In genomic region chr19:4123615-4124568, GRCh38 we compare ENCODE assay signal across 1 cellular context.
TF ChIP-seq lines count a peak whose summit lies in the region.

MAP2K2 (minus strand) TSS chr19:4124122; CDS start chr19:4123875, 247 bp downstream.

TF ChIP-seq in A549, 52 proteins besides CTCF, POLR2A, EP300 and RAD21 (continued from another document):
- TF ChIP-seq FOSB (CRISPR knock-in tag; IDR thresholded peaks at IDR 0.05) (no peak), RARB (CRISPR knock-in tag; IDR thresholded peaks at IDR 0.05) (no peak), SMC3 (IDR thresholded peaks at IDR 0.05) (no peak), RCOR1 (IDR thresholded peaks at IDR 0.05; ENCODE audit: low read depth, low read length) (no peak), PHF8 (IDR thresholded peaks at IDR 0.05; ENCODE audit: borderline replicate concordance, low read depth) (peak; percentile 57; the same call in 1 of the 2 replicates), RFX5 (IDR thresholded peaks at IDR 0.05) (no peak), HOXA7 (CRISPR knock-in tag; IDR thresholded peaks at IDR 0.05) (no peak), MAFK (IDR thresholded peaks at IDR 0.05; ENCODE audit: partially characterized antibody) (no peak), EHF (CRISPR knock-in tag; IDR thresholded peaks at IDR 0.05) (no peak), CHD4 (IDR thresholded peaks at IDR 0.05; ENCODE audit: borderline replicate concordance) (no peak), HOXB5 (CRISPR knock-in tag; IDR thresholded peaks at IDR 0.05) (0 out of 2 replicates have a peak, but pooled peaks have one; percentile 27), ZFP36 (IDR thresholded peaks at IDR 0.05; ENCODE audit: borderline replicate concordance, partially characterized antibody) (no peak), EHMT2 (IDR thresholded peaks at IDR 0.05; ENCODE audit: low read depth) (no peak), ELK1 (IDR thresholded peaks at IDR 0.05; ENCODE audit: low read depth, low read length) (no peak), POLR2AphosphoS2 (conservative IDR thresholded peaks at IDR 0.05; ENCODE audit: low read length) (no peak), JUN (IDR thresholded peaks at IDR 0.05) (peak in 1 of 2 experiments; percentile 74; a peak in 2 of 5 replicates), HMGXB4 (CRISPR knock-in tag; IDR thresholded peaks at IDR 0.05; ENCODE audit: borderline replicate concordance) (no peak), JUNB (IDR thresholded peaks at IDR 0.05) (no peak), HOXB13 (CRISPR knock-in tag; IDR thresholded peaks at IDR 0.05; ENCODE audit: low read depth) (no peak), FOSL2 (IDR thresholded peaks at IDR 0.05) (no peak), FOSL2 (CRISPR knock-in tag; IDR thresholded peaks at IDR 0.05) (no peak)
